ENCODE assay signal across 14 cellular contexts in genomic region chrX:68833448-68833805, GRCh38. TPM values are rescaled to one million over a fixed set of nuclear protein-coding genes. Genes with fewer than 3 reads are reported as not detected.
A peak's percentile ranks its signal among the peaks of the same experiment; 100 is the strongest.
DNase-seq lines count a peak whose midpoint lies in the region; ATAC-seq and TF ChIP-seq lines count a peak whose summit lies in the region.
"Had no signal": no experiment of that assay in that cellular context is flagged by ENCODE, and none has a peak within 500 bp of the region (broad histone marks: within the 10 kb centered on the region; RNA-seq: fewer than 3 reads in every experiment).

No MANE protein-coding gene starts in this region.

- H3K4me1 ChIP-seq in H9 (ENCODE audit: insufficient read depth, low read length) (no peaks in the 10 kb centered on the region), GM23338 (ENCODE audit: insufficient read depth) (peaks cover 16% of the 10 kb centered on the region; the same call in 1 of the 2 replicates)

- H3K4me1 Mint-ChIP-seq in H9 (peaks cover 12 to 33% of the 10 kb centered on the region in 2 experiments), brain (peaks cover 68% of the 10 kb centered on the region), GM23338 (peaks cover 21% of the 10 kb centered on the region; the same call in 2 of the 3 replicates)

- no peak overlapping the region for H2BK15ac ChIP-seq in H9 (ENCODE audit: low read depth, low read length)

- H2BK20ac ChIP-seq in H9 (ENCODE audit: low read depth, low read length, poor library complexity, severe bottlenecking), result no peak overlapping the region

- no peak overlapping the region for H2BK12ac ChIP-seq in H9 (ENCODE audit: insufficient read length, low read depth, low read length)

- H3K27ac Mint-ChIP-seq in H9 (no peak overlapping the region), brain (peak overlapping the region; percentile 76 to 89 (median 88)), GM23338 (no peak overlapping the region)
- H3K27ac Mint-ChIP-seq: activated naive CD8-positive, alpha-beta T cell treated with anti-CD3 and anti-CD28 coated beads for 36 hours had no signal

- no peaks in the 10 kb centered on the region for H3K79me2 ChIP-seq in H9 (ENCODE audit: insufficient read depth, low read length)
- no peaks in the 10 kb centered on the region for H3K79me2 ChIP-seq in GM23338 (replicated peaks; ENCODE audit: insufficient read depth)

- intact Hi-C loops in sciatic nerve (cut with DNase I), result loop anchor here (10.0 kb wide), 1 partner anchor 231 kb away; no protein-coding TSS in a partner anchor

- no peak overlapping the region for H3K14ac ChIP-seq in H9 (ENCODE audit: insufficient read depth, low read length)

- H3K27ac ChIP-seq in H9 (ENCODE audit: insufficient read length, low read depth, low read length), result no peak overlapping the region
- no peak overlapping the region for H3K27ac ChIP-seq in GM23338 (ENCODE audit: low read depth)
- H3K27ac ChIP-seq: brain microvascular endothelial cell, thoracic aorta had no signal

- WGBS in H9 (ENCODE audit: extremely low coverage, insufficient read length, low lambda C conversion rate), result no CpG with 5 or more reads among the region's 6 CpGs

- no peak overlapping the region for H2BK120ac ChIP-seq in H9 (ENCODE audit: low read depth, low read length, poor library complexity, severe bottlenecking)

- H3K56ac ChIP-seq in H9 (ENCODE audit: insufficient read length, low read depth, low read length), result no peak overlapping the region

- no peaks in the 10 kb centered on the region for H3K9me3 ChIP-seq in H9 (ENCODE audit: control insufficient read depth, low read depth, low read length)
- H3K9me3 ChIP-seq: thoracic aorta had no signal

- H3K23me2 ChIP-seq in H9 (ENCODE audit: insufficient read length, low read depth, low read length, poor library complexity, severe bottlenecking), result peaks cover 7% of the 10 kb centered on the region

- TF ChIP-seq CTCF in H9 (conservative IDR thresholded peaks at IDR 0.05), result no peak
- TF ChIP-seq CTCF in brain (conservative IDR thresholded peaks at IDR 0.05), result no peak
- no peak for TF ChIP-seq CTCF in kidney epithelial cell (IDR thresholded peaks at IDR 0.05; ENCODE audit: insufficient read depth, low read length, poor library complexity, severe bottlenecking)
- TF ChIP-seq CTCF in GM23338 (conservative IDR thresholded peaks at IDR 0.05; ENCODE audit: low read depth in 2 of 2), result no peak

- H2BK5ac ChIP-seq in H9 (ENCODE audit: insufficient read length, low read length), result no peak overlapping the region

- H2AK5ac ChIP-seq in H9 (ENCODE audit: insufficient read length, low read length), result no peak overlapping the region

- H3K9me3 Mint-ChIP-seq in H9, result peaks cover 53 to 64% of the 10 kb centered on the region in 2 experiments
- H3K9me3 Mint-ChIP-seq in brain, result peaks cover 0 to 2% (median 0%) of the 10 kb centered on the region in 5 experiments
- no peaks in the 10 kb centered on the region for H3K9me3 Mint-ChIP-seq in GM23338
- H3K9me3 Mint-ChIP-seq: activated naive CD8-positive, alpha-beta T cell treated with anti-CD3 and anti-CD28 coated beads for 36 hours had no signal

- H3K27me3 ChIP-seq in H9 (ENCODE audit: insufficient read depth, low read length) (peaks cover 65% of the 10 kb centered on the region), kidney epithelial cell (ENCODE audit: control insufficient read depth, insufficient read depth, low read length) (peaks cover 2% of the 10 kb centered on the region), GM23338 (ENCODE audit: insufficient read depth) (peaks cover 76% of the 10 kb centered on the region)
- H3K27me3 ChIP-seq: brain microvascular endothelial cell had no signal

- H3K9me2 ChIP-seq in GM23338 (ENCODE audit: insufficient read depth), result no peaks in the 10 kb centered on the region

- no peak overlapping the region for H4K5ac ChIP-seq in H9 (ENCODE audit: insufficient read length, low read depth, low read length)

- no peaks in the 10 kb centered on the region for H3F3A ChIP-seq in GM23338 (replicated peaks; ENCODE audit: low read depth)

- H3K36me3 ChIP-seq in kidney epithelial cell (ENCODE audit: control insufficient read depth, insufficient read depth, low read length) (no peaks in the 10 kb centered on the region), GM23338 (ENCODE audit: insufficient read depth) (no peaks in the 10 kb centered on the region)
- H3K36me3 ChIP-seq: brain microvascular endothelial cell, thoracic aorta had no signal

- H4K8ac ChIP-seq in H9 (replicated peaks; ENCODE audit: insufficient read length, low read depth, low read length), result no peak overlapping the region

- no peak overlapping the region for H3K9ac ChIP-seq in H9 (ENCODE audit: extremely low read depth, insufficient read length, low read length)

- no peaks in the 10 kb centered on the region for H3K79me1 ChIP-seq in H9 (ENCODE audit: insufficient read depth, low read depth, low read length, poor library complexity, severe bottlenecking)

- H2AFZ ChIP-seq in H9 (ENCODE audit: low read length) (no peak overlapping the region), GM23338 (no peak overlapping the region)

- H4K20me1 ChIP-seq in H9 (ENCODE audit: control insufficient read depth, insufficient read depth, insufficient read length) (no peaks in the 10 kb centered on the region), GM23338 (replicated peaks; ENCODE audit: insufficient read depth) (no peaks in the 10 kb centered on the region; the same call in 1 of the 2 replicates)

- no peak overlapping the region for H3K18ac ChIP-seq in H9 (ENCODE audit: insufficient read length, low read depth, low read length)

- H3K4ac ChIP-seq in H9 (ENCODE audit: low read depth, low read length), result no peak overlapping the region

- H3K36me3 Mint-ChIP-seq in H9 (ENCODE audit: insufficient read depth in 1 of 3, low read depth in 3 of 3) (peaks cover 4 to 8% (median 5%) of the 10 kb centered on the region in 3 experiments; a peak in 6 of 7 replicates), brain (peaks cover 30% of the 10 kb centered on the region), GM23338 (ENCODE audit: low read depth) (no peaks in the 10 kb centered on the region)
- H3K36me3 Mint-ChIP-seq: activated naive CD8-positive, alpha-beta T cell treated with anti-CD3 and anti-CD28 coated beads for 36 hours had no signal

- no peak overlapping the region for H4K91ac ChIP-seq in H9 (ENCODE audit: insufficient read length, low read depth, low read length)

- H3K27me3 Mint-ChIP-seq in H9 (ENCODE audit: low read depth) (peaks cover 94% of the 10 kb centered on the region), brain (peaks cover 28% of the 10 kb centered on the region), GM23338 (ENCODE audit: insufficient read depth, low read depth, poor library complexity) (peaks cover 46% of the 10 kb centered on the region)
- H3K27me3 Mint-ChIP-seq: activated naive CD8-positive, alpha-beta T cell treated with anti-CD3 and anti-CD28 coated beads for 36 hours had no signal

- H3K23ac ChIP-seq in H9 (ENCODE audit: insufficient read length, low read depth, low read length), result no peak overlapping the region

- no peak for ATAC-seq in sciatic nerve
- no peak for ATAC-seq in HG03039 (IDR thresholded peaks at IDR 0.05; ENCODE audit: unreplicated experiment)
- ATAC-seq in GM23338, result no peak
- ATAC-seq: HepG2 had no signal

- DNase-seq in H9, result peak; percentile 6
- DNase-seq in kidney epithelial cell (ENCODE audit: low read depth), result no peak
- peak; percentile 25 for DNase-seq in sciatic nerve (ENCODE audit: low spot score)
- DNase-seq in NCI-H2029 (lab: John Stamatoyannopoulos, UW), result no peak
- DNase-seq in NCI-H748 (lab: John Stamatoyannopoulos, UW; ENCODE audit: unreplicated experiment), result no peak
- DNase-seq in GM23338 (ENCODE audit: low spot score), result no peak
- DNase-seq: activated CD4-positive, alpha-beta T cell treated with anti-CD3 and anti-CD28 coated beads for 48 hours; activated naive CD8-positive, alpha-beta T cell treated with anti-CD3 and anti-CD28 coated beads for 36 hours; brain microvascular endothelial cell; NCI-H1694 had no signal

- H3K4me3 Mint-ChIP-seq in H9 (no peak overlapping the region), brain (peak overlapping the region; percentile 85 to 97 (median 96)), GM23338 (no peak overlapping the region)
- H3K4me3 Mint-ChIP-seq: activated naive CD8-positive, alpha-beta T cell treated with anti-CD3 and anti-CD28 coated beads for 36 hours had no signal

- H3K4me3 ChIP-seq in kidney epithelial cell (ENCODE audit: low read depth, low read length), result peak overlapping the region; percentile 77
- no peak overlapping the region for H3K4me3 ChIP-seq in GM23338
- H3K4me3 ChIP-seq: thoracic aorta had no signal

- no peak overlapping the region for H3T11ph ChIP-seq in H9 (ENCODE audit: low read length)

- H3K4me2 ChIP-seq in H9 (ENCODE audit: insufficient read depth, insufficient read length, low read length) (no peak overlapping the region), GM23338 (no peak overlapping the region)

TF ChIP-seq in GM23338, 12 proteins besides CTCF, POLR2A, EP300 and RAD21 (continues in another document):
- TF ChIP-seq EZH2 (IDR thresholded peaks at IDR 0.05; ENCODE audit: low read depth, unreplicated experiment), result no peak

RNA-seq across cellular contexts. Expression of gene EFNB1, which starts 4.6 kb away (rescaled TPM):
- total RNA-seq in H9 (2021) (2.7 and 3.1 TPM in 2 replicates), kidney epithelial cell (45.3 and 56.5 TPM in 2 replicates), sciatic nerve (69.5 TPM)
- polyA plus RNA-seq in brain (ENCODE audit: insufficient read depth, low read depth, low replicate concordance) (21.3 TPM), GM23338 (2016; fragmentation: Nextera tagmentation; extraction: Ambion mirVana) (1.3 TPM in 2 replicates)
- 2.7 and 5.7 TPM in 2 replicates for total RNA-seq in GM23338 (2014; rRNA removed; shearing (Covaris generic))

Comparison
In these comparisons a context has a peak if more than half of its experiments do, and no peak if none do; other contexts are left out.
1. DNase-seq: peak in H9 (single experiment) and sciatic nerve (single experiment); none in kidney epithelial cell (single experiment), NCI-H2029 (single experiment), NCI-H748 (single experiment) and GM23338 (single experiment).
2. H3K27ac Mint-ChIP-seq: peak in brain (5 of 5); none in H9 (0 of 3) and GM23338 (single experiment).
3. H3K4me3 Mint-ChIP-seq: peak in brain (5 of 5); none in H9 (0 of 2) and GM23338 (single experiment).